Comparison of ENCODE assay signal across 1 cellular context in genomic region chr4:70901984-70902576, GRCh38.
TF ChIP-seq lines count a peak whose summit lies in the region.

Gene MOB1B, plus strand, starts transcription at chr4:70902369. Its CDS starts 168 bp downstream, at chr4:70902537.

TF ChIP-seq in IMR-90, 13 proteins besides CTCF, POLR2A, EP300 and RAD21:
- peak; percentile 86 for TF ChIP-seq MAZ (IDR thresholded peaks at IDR 0.05; ENCODE audit: borderline replicate concordance, low read depth, low read length)
- peak; percentile 9; the same call in 1 of the 2 replicates for TF ChIP-seq MXI1 (IDR thresholded peaks at IDR 0.05; ENCODE audit: borderline replicate concordance, low read depth, low read length)
- 0 out of 2 replicates have a peak, but pooled peaks have one; percentile 3 for TF ChIP-seq BHLHE40 (IDR thresholded peaks at IDR 0.05; ENCODE audit: low read depth, low read length)
- no peak for TF ChIP-seq SMC3 (IDR thresholded peaks at IDR 0.05; ENCODE audit: low read depth, low read length)
